In genomic region chr11:119481021-119481666, GRCh38 we compare ENCODE assay signal across 7 cellular contexts. TPM values are rescaled to one million over a fixed set of nuclear protein-coding genes. Genes with fewer than 3 reads are reported as not detected.
DNase-seq lines count a peak whose midpoint lies in the region; ATAC-seq, FAIRE-seq and TF ChIP-seq lines count a peak whose summit lies in the region.

No MANE protein-coding gene starts in this region.

- no peak overlapping the region; the same call in 1 of the 2 replicates for H3K9ac ChIP-seq in OCI-LY1 (ENCODE audit: low read length)

- H3F3A ChIP-seq in OCI-LY1 (ENCODE audit: insufficient read depth, low read length), result no peaks in the 10 kb centered on the region

- no peaks in the 10 kb centered on the region for H3K79me2 ChIP-seq in OCI-LY1 (ENCODE audit: insufficient read depth, low read length)

- no peaks in the 10 kb centered on the region for H4K20me1 ChIP-seq in OCI-LY1 (ENCODE audit: insufficient read depth, low read length)

- H3K36me3 ChIP-seq in OCI-LY1 (ENCODE audit: insufficient read depth, low read length), result no peaks in the 10 kb centered on the region
- H3K36me3 ChIP-seq in esophagus muscularis mucosa, result no peaks in the 10 kb centered on the region

- no peak overlapping the region for H2AFZ ChIP-seq in OCI-LY1 (ENCODE audit: low read length)

- no peak overlapping the region for H3K27ac Mint-ChIP-seq in naive B cell

- peaks cover 25 to 67% (median 37%) of the 10 kb centered on the region in 3 donors for H3K27me3 Mint-ChIP-seq in naive B cell

- H3K4me3 Mint-ChIP-seq in naive B cell, result no peak overlapping the region

- H3K9me3 ChIP-seq in OCI-LY1 (ENCODE audit: low read length), result no peaks in the 10 kb centered on the region
- H3K9me3 ChIP-seq in esophagus muscularis mucosa, result no peaks in the 10 kb centered on the region

- no peak for TF ChIP-seq EP300 in esophagus muscularis mucosa (IDR thresholded peaks at IDR 0.05)

- WGBS in esophagus muscularis mucosa, result 28% methylated on average over 27 of the region's 31 CpGs

- intact Hi-C loops in esophagus muscularis mucosa (cut with DNase I), result loop anchor here (1.0 to 10.0 kb wide), 5 partner anchors 53 to 626 kb away; partner anchors contain the start of gene NECTIN1

- FAIRE-seq in GM12892 (lab: Jason Lieb, UNC), result peak; percentile 92

- TF ChIP-seq CTCF in OCI-LY1 (IDR thresholded peaks at IDR 0.05; ENCODE audit: low read length) (peak; percentile 91), esophagus muscularis mucosa (IDR thresholded peaks at IDR 0.05) (peak; percentile 93 to 95 (median 93))

- no peak for TF ChIP-seq POLR2A in GM12892 (IDR thresholded peaks at IDR 0.05; ENCODE audit: low read depth, low read length)
- TF ChIP-seq POLR2A in esophagus muscularis mucosa (IDR thresholded peaks at IDR 0.05; ENCODE audit: low read depth), result no peak

- H3K27me3 ChIP-seq in OCI-LY1 (ENCODE audit: insufficient read depth, low read length), result no peaks in the 10 kb centered on the region
- H3K27me3 ChIP-seq in esophagus muscularis mucosa, result peaks cover 0 to 7% (median 0%) of the 10 kb centered on the region in 4 donors

- H3K4me1 ChIP-seq in OCI-LY1 (ENCODE audit: insufficient read depth, low read length, severe bottlenecking), result peaks cover 10% of the 10 kb centered on the region
- H3K4me1 ChIP-seq in esophagus muscularis mucosa, result peaks cover 3 to 15% (median 10%) of the 10 kb centered on the region in 4 donors

- peak; percentile 43 to 63 for ATAC-seq in naive B cell (ENCODE audit: low read depth in 2 of 2)

- peaks cover 0 to 8% (median 3%) of the 10 kb centered on the region in 3 donors for H3K4me1 Mint-ChIP-seq in naive B cell

- DNase-seq in GM12892 (ENCODE audit: insufficient read length), result peak; percentile 87
- DNase-seq in HuH-7.5 (ENCODE audit: low spot score), result peak; percentile 94
- DNase-seq in activated T-cell treated with anti-CD3 and anti-CD28 coated beads, Interleukin-2, amount 50 U/mL, for 1 hour, result peak; percentile 74
- DNase-seq in esophagus muscularis mucosa (ENCODE audit: extremely low spot score), result peak; percentile 97
- DNase-seq in naive B cell, result peak; percentile 35
- peak; percentile 38 to 42 for DNase-seq in stimulated activated CD8-positive, alpha-beta memory T cell treated with anti-CD3 and anti-CD28 coated beads, Interleukin-7, amount 100 ng/mL, for 48 hours (ENCODE audit: extremely low read depth in 1 of 2, low read depth in 1 of 2)

- H3K27ac ChIP-seq in OCI-LY1 (ENCODE audit: low read depth, low read length, poor library complexity, severe bottlenecking) (no peak overlapping the region), esophagus muscularis mucosa (replicated peaks in 1 of 4) (no peak overlapping the region)

- no peaks in the 10 kb centered on the region for H3K36me3 Mint-ChIP-seq in naive B cell

- H3K9me3 Mint-ChIP-seq in naive B cell, result peaks cover 0 to 2% (median 0%) of the 10 kb centered on the region in 7 donors

- no peak overlapping the region for H3K4me3 ChIP-seq in OCI-LY1 (ENCODE audit: low read depth, low read length, poor library complexity, severe bottlenecking)
- peak overlapping the region in 2 of 4 donors; percentile 12 to 29 for H3K4me3 ChIP-seq in esophagus muscularis mucosa

- H3K9me2 ChIP-seq in OCI-LY1 (ENCODE audit: low read depth, low read length), result no peaks in the 10 kb centered on the region

- H3K4me2 ChIP-seq in OCI-LY1 (ENCODE audit: low read length), result peak overlapping the region; percentile 41; the same call in 1 of the 2 replicates

RNA-seq across cellular contexts. Expression of gene THY1, which starts 58.2 kb away (rescaled TPM):
- polyA plus RNA-seq in GM12892 (2012; ENCODE audit: missing spikeins), result 18.3 TPM
- 10 to 100 TPM; 13.3 to 70.1 (median 25.4) TPM for total RNA-seq in esophagus muscularis mucosa
- not detected for polyA plus RNA-seq in naive B cell (ENCODE audit: low read depth in 6 of 6)

Comparison
In these comparisons a context has a peak if more than half of its experiments do, and no peak if none do; other contexts are left out.
1. DNase-seq: peak in every context shown above with its lines; median percentile 97 in esophagus muscularis mucosa; 94 in HuH-7.5; 87 in GM12892; 74 in activated T-cell treated with anti-CD3 and anti-CD28 coated beads, Interleukin-2, amount 50 U/mL, for 1 hour; 40 in stimulated activated CD8-positive, alpha-beta memory T cell treated with anti-CD3 and anti-CD28 coated beads, Interleukin-7, amount 100 ng/mL, for 48 hours; 35 in naive B cell.